In the genomic region with DNA sequence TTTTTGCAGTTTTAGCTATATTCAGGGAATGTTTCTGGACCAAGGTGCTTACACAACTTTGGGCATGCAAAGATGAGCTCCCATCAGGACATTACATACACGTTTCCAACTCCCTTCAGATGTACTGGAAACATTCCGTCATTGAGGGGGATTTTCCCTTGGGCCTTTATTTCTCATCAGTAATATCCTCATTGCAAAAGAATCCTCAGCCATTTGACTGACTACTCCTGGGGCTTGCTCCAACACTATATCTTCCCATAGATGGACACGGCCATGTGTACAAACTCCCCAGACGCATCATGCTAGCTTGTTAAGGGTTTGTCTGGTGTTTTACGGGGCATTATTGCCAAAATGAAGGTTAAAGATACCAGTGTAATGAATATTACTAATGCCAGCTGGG, we compare ENCODE assay signal across 1 cellular context.
TF ChIP-seq lines count a peak whose summit lies in the region.

No MANE protein-coding gene starts in this region.

TF ChIP-seq in IMR-90, 13 proteins besides CTCF, POLR2A, EP300 and RAD21:
- TF ChIP-seq CEBPB (IDR thresholded peaks at IDR 0.05; ENCODE audit: low read depth, low read length) (no peak), BHLHE40 (IDR thresholded peaks at IDR 0.05; ENCODE audit: low read depth, low read length) (no peak), NFE2L2 (IDR thresholded peaks at IDR 0.05; ENCODE audit: low read depth, low read length) (no peak), MAFK (IDR thresholded peaks at IDR 0.05; ENCODE audit: low read depth, low read length) (no peak), MAZ (IDR thresholded peaks at IDR 0.05; ENCODE audit: borderline replicate concordance, low read depth, low read length) (no peak), RFX5 (IDR thresholded peaks at IDR 0.05; ENCODE audit: low read depth, low read length) (no peak), MXI1 (IDR thresholded peaks at IDR 0.05; ENCODE audit: borderline replicate concordance, low read depth, low read length) (no peak)
- TF ChIP-seq, protein P1, sequence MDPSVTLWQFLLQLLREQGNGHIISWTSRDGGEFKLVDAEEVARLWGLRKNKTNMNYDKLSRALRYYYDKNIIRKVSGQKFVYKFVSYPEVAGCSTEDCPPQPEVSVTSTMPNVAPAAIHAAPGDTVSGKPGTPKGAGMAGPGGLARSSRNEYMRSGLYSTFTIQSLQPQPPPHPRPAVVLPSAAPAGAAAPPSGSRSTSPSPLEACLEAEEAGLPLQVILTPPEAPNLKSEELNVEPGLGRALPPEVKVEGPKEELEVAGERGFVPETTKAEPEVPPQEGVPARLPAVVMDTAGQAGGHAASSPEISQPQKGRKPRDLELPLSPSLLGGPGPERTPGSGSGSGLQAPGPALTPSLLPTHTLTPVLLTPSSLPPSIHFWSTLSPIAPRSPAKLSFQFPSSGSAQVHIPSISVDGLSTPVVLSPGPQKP (IDR thresholded peaks at IDR 0.05; ENCODE audit: borderline replicate concordance, low read depth, low read length), result no peak
- TF ChIP-seq, protein P2, sequence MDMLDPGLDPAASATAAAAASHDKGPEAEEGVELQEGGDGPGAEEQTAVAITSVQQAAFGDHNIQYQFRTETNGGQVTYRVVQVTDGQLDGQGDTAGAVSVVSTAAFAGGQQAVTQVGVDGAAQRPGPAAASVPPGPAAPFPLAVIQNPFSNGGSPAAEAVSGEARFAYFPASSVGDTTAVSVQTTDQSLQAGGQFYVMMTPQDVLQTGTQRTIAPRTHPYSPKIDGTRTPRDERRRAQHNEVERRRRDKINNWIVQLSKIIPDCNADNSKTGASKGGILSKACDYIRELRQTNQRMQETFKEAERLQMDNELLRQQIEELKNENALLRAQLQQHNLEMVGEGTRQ (IDR thresholded peaks at IDR 0.05; ENCODE audit: low read depth, low read length), result no peak
TF ChIP-seq in IMR-90: peak in this region for 0.
